20 cellular contexts compared by ENCODE assay signal in the genomic region with DNA sequence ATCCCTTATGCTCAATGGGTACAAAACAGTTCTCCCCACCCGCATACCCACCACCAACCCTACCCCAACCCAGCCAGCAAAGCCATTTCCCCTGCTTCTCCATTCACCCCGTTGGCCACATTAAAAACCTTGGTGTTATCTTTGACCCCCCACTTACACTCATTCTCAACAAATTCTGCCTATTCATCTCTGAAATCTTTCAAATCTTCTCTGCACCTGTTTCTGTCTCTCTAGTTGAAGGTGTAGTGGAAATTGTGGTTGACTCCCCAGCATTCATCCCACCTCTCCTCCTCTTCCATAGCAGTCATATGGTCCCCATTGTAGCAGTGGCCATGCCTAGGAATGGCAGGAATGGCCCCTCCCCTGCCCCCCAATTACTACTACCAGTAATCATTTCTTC. TPM values are rescaled to one million over a fixed set of nuclear protein-coding genes. Genes with fewer than 3 reads are reported as not detected.
A peak's percentile ranks its signal among the peaks of the same experiment; 100 is the strongest.
DNase-seq lines count a peak whose midpoint lies in the region; ATAC-seq lines count a peak whose summit lies in the region.
"Had no signal": no experiment of that assay in that cellular context is flagged by ENCODE, and none has a peak within 500 bp of the region (broad histone marks: within the 10 kb centered on the region; RNA-seq: fewer than 3 reads in every experiment).

No MANE protein-coding gene starts in this region.

- H3K27me3 Mint-ChIP-seq in activated naive CD4-positive, alpha-beta T cell treated with anti-CD3 and anti-CD28 coated beads, Interleukin-2, amount 50 U/mL, for 24 hours = no peaks in the 10 kb centered on the region
- no peaks in the 10 kb centered on the region for H3K27me3 Mint-ChIP-seq in activated T-helper 17 cell treated with anti-CD3 and anti-CD28 coated beads, Interleukin-2, amount 50 U/mL, for 72 hours
- H3K27me3 Mint-ChIP-seq in stimulated activated memory B cell treated with anti-CD40 and anti-IgM and Interleukin-4, amounts not matched to agents 10 μg/mL and 1 μg/mL and 100 μg/mL, for 72 hours = no peaks in the 10 kb centered on the region

- peaks cover 14% of the 10 kb centered on the region for H3K36me3 Mint-ChIP-seq in activated naive CD4-positive, alpha-beta T cell treated with anti-CD3 and anti-CD28 coated beads, Interleukin-2, amount 50 U/mL, for 24 hours
- H3K36me3 Mint-ChIP-seq in activated T-helper 17 cell treated with anti-CD3 and anti-CD28 coated beads, Interleukin-2, amount 50 U/mL, for 72 hours (ENCODE audit: low read depth) = peaks cover 8% of the 10 kb centered on the region
- H3K36me3 Mint-ChIP-seq in stimulated activated memory B cell treated with anti-CD40 and anti-IgM and Interleukin-4, amounts not matched to agents 10 μg/mL and 1 μg/mL and 100 μg/mL, for 72 hours = peaks cover 23% of the 10 kb centered on the region

- H3K27ac Mint-ChIP-seq in activated naive CD4-positive, alpha-beta T cell treated with anti-CD3 and anti-CD28 coated beads, Interleukin-2, amount 50 U/mL, for 24 hours = peak overlapping the region; percentile 88
- H3K27ac Mint-ChIP-seq in activated T-helper 17 cell treated with anti-CD3 and anti-CD28 coated beads, Interleukin-2, amount 50 U/mL, for 72 hours = peak overlapping the region; percentile 44
- peak overlapping the region; percentile 7 for H3K27ac Mint-ChIP-seq in stimulated activated memory B cell treated with anti-CD40 and anti-IgM and Interleukin-4, amounts not matched to agents 10 μg/mL and 1 μg/mL and 100 μg/mL, for 72 hours
- H3K27ac Mint-ChIP-seq: mesothelial cell of epicardium, WTC11 had no signal

- no peak for DNase-seq in activated naive CD4-positive, alpha-beta T cell (lab: John Stamatoyannopoulos, UW)
- no peak for DNase-seq in NCI-H1694 (lab: John Stamatoyannopoulos, UW)
- DNase-seq: dermis blood vessel endothelial cell; DMS53; head of caudate nucleus; NCI-H1417; NCI-H2107; NCI-H510A; NK-92 treated with Interleukin-12 subunit alpha and Interleukin-12 subunit beta, amount 100 ng/mL, for 24 hours; Peyer's patch; posterior cingulate gyrus had no signal

- peak overlapping the region; percentile 50 for H3K4me3 Mint-ChIP-seq in activated naive CD4-positive, alpha-beta T cell treated with anti-CD3 and anti-CD28 coated beads, Interleukin-2, amount 50 U/mL, for 24 hours
- H3K4me3 Mint-ChIP-seq in activated T-helper 17 cell treated with anti-CD3 and anti-CD28 coated beads, Interleukin-2, amount 50 U/mL, for 72 hours = peak overlapping the region; percentile 61
- H3K4me3 Mint-ChIP-seq in stimulated activated memory B cell treated with anti-CD40 and anti-IgM and Interleukin-4, amounts not matched to agents 10 μg/mL and 1 μg/mL and 100 μg/mL, for 72 hours = no peak overlapping the region
- H3K4me3 Mint-ChIP-seq: mesothelial cell of epicardium, neural crest cell, WTC11 had no signal

- H3K9me3 Mint-ChIP-seq in activated naive CD4-positive, alpha-beta T cell treated with anti-CD3 and anti-CD28 coated beads, Interleukin-2, amount 50 U/mL, for 24 hours = peaks cover 5% of the 10 kb centered on the region
- H3K9me3 Mint-ChIP-seq in activated T-helper 17 cell treated with anti-CD3 and anti-CD28 coated beads, Interleukin-2, amount 50 U/mL, for 72 hours = peaks cover 6% of the 10 kb centered on the region
- peaks cover 6% of the 10 kb centered on the region for H3K9me3 Mint-ChIP-seq in stimulated activated memory B cell treated with anti-CD40 and anti-IgM and Interleukin-4, amounts not matched to agents 10 μg/mL and 1 μg/mL and 100 μg/mL, for 72 hours

- peaks cover 56% of the 10 kb centered on the region for H3K4me1 Mint-ChIP-seq in activated naive CD4-positive, alpha-beta T cell treated with anti-CD3 and anti-CD28 coated beads, Interleukin-2, amount 50 U/mL, for 24 hours
- H3K4me1 Mint-ChIP-seq in activated T-helper 17 cell treated with anti-CD3 and anti-CD28 coated beads, Interleukin-2, amount 50 U/mL, for 72 hours = peaks cover 26% of the 10 kb centered on the region
- peaks cover 17% of the 10 kb centered on the region for H3K4me1 Mint-ChIP-seq in stimulated activated memory B cell treated with anti-CD40 and anti-IgM and Interleukin-4, amounts not matched to agents 10 μg/mL and 1 μg/mL and 100 μg/mL, for 72 hours
- H3K4me1 Mint-ChIP-seq: mesothelial cell of epicardium, neural crest cell had no signal

- peak; percentile 19 for ATAC-seq in GM19372 (IDR thresholded peaks at IDR 0.05; ENCODE audit: low read depth, unreplicated experiment)
- peak; percentile 51 for ATAC-seq in activated T-helper 17 cell treated with anti-CD3 and anti-CD28 coated beads, Interleukin-2, amount 50 U/mL, for 72 hours (replicated peaks)
- peak; percentile 25 for ATAC-seq in stimulated activated memory B cell treated with anti-CD40 and anti-IgM and Interleukin-4, amounts not matched to agents 10 μg/mL and 1 μg/mL and 100 μg/mL, for 72 hours
- ATAC-seq in GM18519 (IDR thresholded peaks at IDR 0.05; ENCODE audit: low FRiP score, unreplicated experiment) = no peak
- ATAC-seq in HG03045 (IDR thresholded peaks at IDR 0.05; ENCODE audit: unreplicated experiment) = no peak
- ATAC-seq: WTC11 had no signal

RNA-seq across cellular contexts. Expression of a gene that starts 20.5 kb away (rescaled TPM):
- 10 to 100 TPM; 15.1 to 42.6 TPM for total RNA-seq in activated T-helper 17 cell treated with anti-CD3 and anti-CD28 coated beads, Interleukin-2, amount 50 U/mL, for 72 hours

RNA-seq across cellular contexts. Expression of a gene that starts 37.5 kb away (rescaled TPM):
- total RNA-seq in activated T-helper 17 cell treated with anti-CD3 and anti-CD28 coated beads, Interleukin-2, amount 50 U/mL, for 72 hours = 10 to 100 TPM; 66.7 to 87.8 TPM

Comparison
In these comparisons a context has a peak if more than half of its experiments do, and no peak if none do; other contexts are left out.
1. H3K27ac Mint-ChIP-seq: peak in every context shown above with its lines; median percentile 88 in activated naive CD4-positive, alpha-beta T cell treated with anti-CD3 and anti-CD28 coated beads, Interleukin-2, amount 50 U/mL, for 24 hours; 44 in activated T-helper 17 cell treated with anti-CD3 and anti-CD28 coated beads, Interleukin-2, amount 50 U/mL, for 72 hours; 7 in stimulated activated memory B cell treated with anti-CD40 and anti-IgM and Interleukin-4, amounts not matched to agents 10 μg/mL and 1 μg/mL and 100 μg/mL, for 72 hours.
2. ATAC-seq: peak in GM19372 (single experiment), activated T-helper 17 cell treated with anti-CD3 and anti-CD28 coated beads, Interleukin-2, amount 50 U/mL, for 72 hours (single experiment) and stimulated activated memory B cell treated with anti-CD40 and anti-IgM and Interleukin-4, amounts not matched to agents 10 μg/mL and 1 μg/mL and 100 μg/mL, for 72 hours (single experiment); none in GM18519 (single experiment) and HG03045 (single experiment).